21 cellular contexts compared by ENCODE assay signal in genomic region chr7:25638042-25638441, GRCh38.
"Had no signal": no experiment of that assay in that cellular context is flagged by ENCODE, and none has a peak within 500 bp of the region (broad histone marks: within the 10 kb centered on the region; RNA-seq: fewer than 3 reads in every experiment).

No MANE protein-coding gene starts in this region.

- H3K36me3 ChIP-seq: right lobe of liver, upper lobe of left lung had no signal

- H3K27ac Mint-ChIP-seq: activated B cell treated with CpG ODN at 0.5 μM for 24 hours; activated naive CD8-positive, alpha-beta T cell treated with anti-CD3 and anti-CD28 coated beads for 36 hours; memory B cell; nephron progenitor cell; stimulated activated memory B cell treated with anti-CD40 and anti-IgM and Interleukin-4, amounts not matched to agents 10 μg/mL and 1 μg/mL and 100 μg/mL, for 72 hours; T-helper 1 cell treated with Interleukin-12 subunit alpha and Interleukin-12 subunit beta and Interleukin-4 antibody, amounts not matched to agents 30 μg/mL and 1 μg/mL, for 36 hours had no signal

- H3K27ac ChIP-seq: epithelial cell of prostate, parathyroid adenoma, right lobe of liver, upper lobe of left lung had no signal

- H3K9me3 Mint-ChIP-seq: activated B cell treated with CpG ODN at 0.5 μM for 24 hours; activated naive CD8-positive, alpha-beta T cell treated with anti-CD3 and anti-CD28 coated beads for 36 hours; memory B cell; nephron progenitor cell; stimulated activated memory B cell treated with anti-CD40 and anti-IgM and Interleukin-4, amounts not matched to agents 10 μg/mL and 1 μg/mL and 100 μg/mL, for 72 hours; T-helper 1 cell treated with Interleukin-12 subunit alpha and Interleukin-12 subunit beta and Interleukin-4 antibody, amounts not matched to agents 30 μg/mL and 1 μg/mL, for 36 hours had no signal

- H3K4me3 Mint-ChIP-seq: activated B cell treated with CpG ODN at 0.5 μM for 24 hours; activated naive CD8-positive, alpha-beta T cell treated with anti-CD3 and anti-CD28 coated beads for 36 hours; memory B cell; nephron progenitor cell; stimulated activated memory B cell treated with anti-CD40 and anti-IgM and Interleukin-4, amounts not matched to agents 10 μg/mL and 1 μg/mL and 100 μg/mL, for 72 hours; T-helper 1 cell treated with Interleukin-12 subunit alpha and Interleukin-12 subunit beta and Interleukin-4 antibody, amounts not matched to agents 30 μg/mL and 1 μg/mL, for 36 hours had no signal

- H3K9ac ChIP-seq: parathyroid adenoma had no signal

- H3K36me3 Mint-ChIP-seq: activated naive CD8-positive, alpha-beta T cell treated with anti-CD3 and anti-CD28 coated beads for 36 hours; memory B cell; stimulated activated memory B cell treated with anti-CD40 and anti-IgM and Interleukin-4, amounts not matched to agents 10 μg/mL and 1 μg/mL and 100 μg/mL, for 72 hours had no signal

- H3K27me3 Mint-ChIP-seq: activated B cell treated with CpG ODN at 0.5 μM for 24 hours; activated naive CD8-positive, alpha-beta T cell treated with anti-CD3 and anti-CD28 coated beads for 36 hours; memory B cell; stimulated activated memory B cell treated with anti-CD40 and anti-IgM and Interleukin-4, amounts not matched to agents 10 μg/mL and 1 μg/mL and 100 μg/mL, for 72 hours had no signal

- ATAC-seq: right lobe of liver had no signal

- H3K27me3 ChIP-seq: right lobe of liver, upper lobe of left lung had no signal

- H3K4me1 Mint-ChIP-seq: activated B cell treated with CpG ODN at 0.5 μM for 24 hours; activated naive CD8-positive, alpha-beta T cell treated with anti-CD3 and anti-CD28 coated beads for 36 hours; memory B cell; stimulated activated memory B cell treated with anti-CD40 and anti-IgM and Interleukin-4, amounts not matched to agents 10 μg/mL and 1 μg/mL and 100 μg/mL, for 72 hours had no signal

- DNase-seq: activated B cell treated with CpG ODN at 0.5 μM for 24 hours; activated CD4-positive, alpha-beta T cell treated with anti-CD3 and anti-CD28 coated beads for 4 hours; activated CD4-positive, alpha-beta T cell treated with anti-CD3 and anti-CD28 coated beads, Interleukin-2, amount 50 U/mL, for 48 hours; activated CD8-positive, alpha-beta memory T cell treated with anti-CD3 and anti-CD28 coated beads, Interleukin-2, amount 50 U/mL, for 48 hours; activated naive CD4-positive, alpha-beta T cell treated with Interleukin-2 at 50 U/mL for 16 hours; activated naive CD8-positive, alpha-beta T cell treated with anti-CD3 and anti-CD28 coated beads for 36 hours; activated T-cell treated with anti-CD3 and anti-CD28 coated beads, Interleukin-2, amount 50 U/mL, for 48 hours; amniotic stem cell; cerebellar nuclear complex; cortex of kidney; hippocampal formation; nephron progenitor cell; right lobe of liver; small intestine; T1000; upper lobe of left lung had no signal

- H3K4me3 ChIP-seq: right lobe of liver, upper lobe of left lung had no signal

- H3K9me3 ChIP-seq: right lobe of liver, upper lobe of left lung had no signal

- H3K4me1 ChIP-seq: parathyroid adenoma, right lobe of liver had no signal
